ENCODE assay signal across 6 cellular contexts in genomic region chr2:27042159-27042661, GRCh38. TPM values are rescaled to one million over a fixed set of nuclear protein-coding genes. Genes with fewer than 3 reads are reported as not detected.
DNase-seq lines count a peak whose midpoint lies in the region; ATAC-seq and FAIRE-seq lines count a peak whose summit lies in the region.

No MANE protein-coding gene starts in this region.

- H3K9me3 ChIP-seq in trophoblast cell (ENCODE audit: insufficient read depth, low read depth, low read length): no peaks in the 10 kb centered on the region

- no peak overlapping the region for H2BK12ac ChIP-seq in trophoblast cell (ENCODE audit: low read length)

- H3K4me3 Mint-ChIP-seq in effector memory CD8-positive, alpha-beta T cell: no peak overlapping the region

- H3K9me3 Mint-ChIP-seq in effector memory CD8-positive, alpha-beta T cell: no peaks in the 10 kb centered on the region

- H3K18ac ChIP-seq in trophoblast cell (ENCODE audit: low read length): no peak overlapping the region

- no peak overlapping the region for H2AK5ac ChIP-seq in trophoblast cell (ENCODE audit: low read length)

- no peak overlapping the region for H3K4ac ChIP-seq in trophoblast cell (ENCODE audit: low read depth, low read length)

- no peak for DNase-seq in GM18507 (ENCODE audit: extremely low spot score, insufficient read length, low read depth)
- no peak for DNase-seq in effector memory CD8-positive, alpha-beta T cell
- DNase-seq in effector CD8-positive, alpha-beta T cell (lab: John Stamatoyannopoulos, UW): no peak
- no peak for DNase-seq in H7
- no peak for DNase-seq in trophoblast cell

- no peaks in the 10 kb centered on the region for H3K79me2 ChIP-seq in trophoblast cell (ENCODE audit: control insufficient read depth, insufficient read depth, low read length, poor library complexity)

- H4K12ac ChIP-seq in trophoblast cell (ENCODE audit: low read depth, low read length): no peak overlapping the region

- no peaks in the 10 kb centered on the region for H3K79me1 ChIP-seq in trophoblast cell (ENCODE audit: low read length)

- peaks cover 40% of the 10 kb centered on the region for H3K36me3 ChIP-seq in H7 (replicated peaks; ENCODE audit: control insufficient read depth, insufficient read depth, low read length)
- peaks cover 51 to 58% of the 10 kb centered on the region in 2 experiments for H3K36me3 ChIP-seq in trophoblast cell (ENCODE audit: control insufficient read depth in 1 of 2, insufficient read depth in 2 of 2, low read length in 2 of 2)

- H3K4me3 ChIP-seq in H7 (ENCODE audit: insufficient read depth, low read depth, low read length): no peak overlapping the region
- H3K4me3 ChIP-seq in trophoblast cell (ENCODE audit: low read depth, low read length): no peak overlapping the region

- peak; percentile 53 for ATAC-seq in HG03060 (IDR thresholded peaks at IDR 0.05; ENCODE audit: low read depth, unreplicated experiment)
- ATAC-seq in effector memory CD8-positive, alpha-beta T cell (replicated peaks): peak; percentile 51

- no peak overlapping the region for H3K14ac ChIP-seq in trophoblast cell (ENCODE audit: low read length)

- H3K27ac Mint-ChIP-seq in effector memory CD8-positive, alpha-beta T cell: peak overlapping the region in 1 of 2 donors; percentile 78

- H3K27ac ChIP-seq in trophoblast cell (ENCODE audit: low read depth, low read length): no peak overlapping the region

- no peaks in the 10 kb centered on the region for H3K4me1 ChIP-seq in trophoblast cell (ENCODE audit: control insufficient read depth in 1 of 2, insufficient read depth in 2 of 2, low read length in 2 of 2)

- WGBS in trophoblast cell (ENCODE audit: extremely low coverage, insufficient coverage, insufficient read length): no CpG with 5 or more reads among the region's 10 CpGs

- H3K23ac ChIP-seq in trophoblast cell (ENCODE audit: low read length): no peak overlapping the region

- peak; percentile 80 for FAIRE-seq in GM18507 (lab: Jason Lieb, UNC)

- H3K27me3 Mint-ChIP-seq in effector memory CD8-positive, alpha-beta T cell: no peaks in the 10 kb centered on the region

- no peak overlapping the region for H2BK120ac ChIP-seq in trophoblast cell (ENCODE audit: insufficient read depth, low read length, poor library complexity)

- H4K91ac ChIP-seq in trophoblast cell (ENCODE audit: low read depth, low read length): no peak overlapping the region

- H3K9ac ChIP-seq in trophoblast cell (ENCODE audit: low read length): no peak overlapping the region

- no peak overlapping the region for H2AFZ ChIP-seq in trophoblast cell (ENCODE audit: insufficient read depth, low read length, poor library complexity)

- H3K4me2 ChIP-seq in trophoblast cell (ENCODE audit: low read length): no peak overlapping the region

- no peak overlapping the region for H4K8ac ChIP-seq in trophoblast cell (ENCODE audit: low read depth, low read length)

- H3K4me1 Mint-ChIP-seq in effector memory CD8-positive, alpha-beta T cell (ENCODE audit: low read depth in 2 of 2): peaks cover 2 to 8% of the 10 kb centered on the region in 2 donors

- H3K27me3 ChIP-seq in H7 (ENCODE audit: control insufficient read depth, insufficient read depth, low read length) (no peaks in the 10 kb centered on the region), trophoblast cell (ENCODE audit: insufficient read depth, low read length) (no peaks in the 10 kb centered on the region)

- H2BK5ac ChIP-seq in trophoblast cell (ENCODE audit: low read depth, low read length, poor library complexity): no peak overlapping the region

- H3K36me3 Mint-ChIP-seq in effector memory CD8-positive, alpha-beta T cell (ENCODE audit: insufficient read depth): peaks cover 31% of the 10 kb centered on the region

RNA-seq across cellular contexts. Expression of gene AGBL5, which starts 9.3 kb away (rescaled TPM):
- 45.4 and 46.7 TPM in 2 replicates for total RNA-seq in H7 (2014; rRNA removed; shearing (Covaris generic))
- polyA plus RNA-seq in trophoblast cell (2013): 24.8 and 25.8 TPM in 2 replicates

RNA-seq across cellular contexts. Expression of gene TMEM214, which starts 9.4 kb away (rescaled TPM):
- 46.5 and 46.6 TPM in 2 replicates for total RNA-seq in H7 (2014; rRNA removed; shearing (Covaris generic))
- 108 and 120 TPM in 2 replicates for polyA plus RNA-seq in trophoblast cell (2013)

RNA-seq across cellular contexts. Expression of gene OST4, which starts 29.2 kb away (rescaled TPM):
- total RNA-seq in H7 (2014; rRNA removed; shearing (Covaris generic)): 197 and 228 TPM in 2 replicates
- polyA plus RNA-seq in trophoblast cell (2013): 1,181 and 1,209 TPM in 2 replicates

RNA-seq across cellular contexts. Expression of gene EMILIN1, which starts 36.2 kb away (rescaled TPM):
- total RNA-seq in H7 (2014; rRNA removed; shearing (Covaris generic)): 5.1 and 5.8 TPM in 2 replicates
- 0.78 and 0.92 TPM in 2 replicates for polyA plus RNA-seq in trophoblast cell (2013)

RNA-seq across cellular contexts. Expression of gene KHK, which starts 44.4 kb away (rescaled TPM):
- total RNA-seq in H7 (2014; rRNA removed; shearing (Covaris generic)): 3.3 and 5.3 TPM in 2 replicates
- 19.7 and 22.3 TPM in 2 replicates for polyA plus RNA-seq in trophoblast cell (2013)
